ENCODE assay signal across 1 cellular context in the genomic region with DNA sequence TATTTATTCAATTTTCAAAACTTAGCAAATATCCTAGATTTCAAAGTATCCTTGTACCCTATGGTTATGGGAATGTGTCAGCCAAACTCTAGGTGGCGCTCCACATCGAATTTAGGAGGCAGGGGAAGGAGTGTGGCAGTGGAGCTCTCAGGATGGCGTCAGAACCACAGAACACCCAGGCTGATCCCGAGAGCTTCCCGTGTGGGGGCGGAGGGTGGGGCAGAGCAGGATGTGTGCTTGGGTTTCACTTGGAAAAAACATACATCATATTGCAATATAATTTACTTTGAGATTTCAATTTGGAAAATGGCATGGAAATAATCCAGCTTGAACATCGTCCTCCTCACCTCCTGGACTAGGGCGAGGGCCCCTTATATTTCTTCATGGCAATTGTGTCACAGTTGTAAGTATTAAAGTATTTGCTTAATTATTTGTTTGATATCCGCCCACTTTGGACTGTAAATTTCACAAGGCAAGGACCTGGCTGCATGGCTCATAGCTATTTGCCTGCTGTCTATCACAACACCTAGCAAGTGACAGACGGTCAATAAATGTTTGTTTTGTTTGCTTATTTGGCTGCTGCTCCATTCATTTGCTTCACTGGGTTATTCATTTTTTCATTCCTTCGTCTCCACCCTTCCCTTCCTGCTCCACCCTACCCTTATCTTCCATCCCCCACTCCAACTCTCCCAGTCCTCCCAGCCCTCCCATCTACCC.
TF ChIP-seq lines count a peak whose summit lies in the region.

No MANE protein-coding gene starts in this region.

TF ChIP-seq in WTC11, 78 proteins besides CTCF, POLR2A, EP300 and RAD21 (continued from another document):
- TF ChIP-seq, protein P1, sequence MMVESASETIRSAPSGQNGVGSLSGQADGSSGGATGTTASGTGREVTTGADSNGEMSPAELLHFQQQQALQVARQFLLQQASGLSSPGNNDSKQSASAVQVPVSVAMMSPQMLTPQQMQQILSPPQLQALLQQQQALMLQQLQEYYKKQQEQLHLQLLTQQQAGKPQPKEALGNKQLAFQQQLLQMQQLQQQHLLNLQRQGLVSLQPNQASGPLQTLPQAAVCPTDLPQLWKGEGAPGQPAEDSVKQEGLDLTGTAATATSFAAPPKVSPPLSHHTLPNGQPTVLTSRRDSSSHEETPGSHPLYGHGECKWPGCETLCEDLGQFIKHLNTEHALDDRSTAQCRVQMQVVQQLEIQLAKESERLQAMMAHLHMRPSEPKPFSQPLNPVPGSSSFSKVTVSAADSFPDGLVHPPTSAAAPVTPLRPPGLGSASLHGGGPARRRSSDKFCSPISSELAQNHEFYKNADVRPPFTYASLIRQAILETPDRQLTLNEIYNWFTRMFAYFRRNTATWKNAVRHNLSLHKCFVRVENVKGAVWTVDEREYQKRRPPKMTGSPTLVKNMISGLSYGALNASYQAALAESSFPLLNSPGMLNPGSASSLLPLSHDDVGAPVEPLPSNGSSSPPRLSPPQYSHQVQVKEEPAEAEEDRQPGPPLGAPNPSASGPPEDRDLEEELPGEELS (CRISPR knock-in tag; IDR thresholded peaks at IDR 0.05): no peak
- TF ChIP-seq, protein P2, sequence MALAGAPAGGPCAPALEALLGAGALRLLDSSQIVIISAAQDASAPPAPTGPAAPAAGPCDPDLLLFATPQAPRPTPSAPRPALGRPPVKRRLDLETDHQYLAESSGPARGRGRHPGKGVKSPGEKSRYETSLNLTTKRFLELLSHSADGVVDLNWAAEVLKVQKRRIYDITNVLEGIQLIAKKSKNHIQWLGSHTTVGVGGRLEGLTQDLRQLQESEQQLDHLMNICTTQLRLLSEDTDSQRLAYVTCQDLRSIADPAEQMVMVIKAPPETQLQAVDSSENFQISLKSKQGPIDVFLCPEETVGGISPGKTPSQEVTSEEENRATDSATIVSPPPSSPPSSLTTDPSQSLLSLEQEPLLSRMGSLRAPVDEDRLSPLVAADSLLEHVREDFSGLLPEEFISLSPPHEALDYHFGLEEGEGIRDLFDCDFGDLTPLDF (CRISPR knock-in tag; IDR thresholded peaks at IDR 0.05): no peak
- no peak for TF ChIP-seq IRF2 (CRISPR knock-in tag; IDR thresholded peaks at IDR 0.05; ENCODE audit: borderline replicate concordance, low read depth)
